Comparison of ENCODE assay signal across 21 cellular contexts in genomic region chrX:107398115-107398514, GRCh38. TPM values are rescaled to one million over a fixed set of nuclear protein-coding genes. Genes with fewer than 3 reads are reported as not detected.
DNase-seq lines count a peak whose midpoint lies in the region; ATAC-seq, FAIRE-seq and TF ChIP-seq lines count a peak whose summit lies in the region.
"Had no signal": no experiment of that assay in that cellular context is flagged by ENCODE, and none has a peak within 500 bp of the region (broad histone marks: within the 10 kb centered on the region; RNA-seq: fewer than 3 reads in every experiment).

No MANE protein-coding gene starts in this region.

- no peak overlapping the region for H3K4ac ChIP-seq in trophoblast cell (ENCODE audit: low read depth, low read length)

- H2AK5ac ChIP-seq in trophoblast cell (ENCODE audit: low read length) = no peak overlapping the region

- no peak overlapping the region for H3K23ac ChIP-seq in trophoblast cell (ENCODE audit: low read length)

- H3K4me2 ChIP-seq in trophoblast cell (ENCODE audit: low read length) = no peak overlapping the region

- H3K9ac ChIP-seq in trophoblast cell (ENCODE audit: low read length) = no peak overlapping the region

- H3K36me3 ChIP-seq in trophoblast cell (ENCODE audit: control insufficient read depth in 1 of 2, insufficient read depth in 2 of 2, low read length in 2 of 2) = no peaks in the 10 kb centered on the region
- H3K36me3 ChIP-seq: prostate gland, SJSA1 had no signal

- no peak overlapping the region for H3K14ac ChIP-seq in trophoblast cell (ENCODE audit: low read length)

- no peak overlapping the region for H4K12ac ChIP-seq in trophoblast cell (ENCODE audit: low read depth, low read length)

- DNase-seq in GM12891 (ENCODE audit: insufficient read length, low spot score) (no peak), RPMI8226 (peak; percentile 67), DMS 273 treated with DMSO at 0.1 percent for 48 hours (lab: John Stamatoyannopoulos, UW) (no peak), trophoblast cell (no peak), NCI-H1694 (lab: John Stamatoyannopoulos, UW) (no peak)
- DNase-seq in effector CD8-positive, alpha-beta T cell (lab: John Stamatoyannopoulos, UW) = no peak
- DNase-seq: activated CD4-positive, alpha-beta T cell treated with anti-CD3 and anti-CD28 coated beads for 48 hours; activated naive CD4-positive, alpha-beta T cell treated with anti-CD3 and anti-CD28 coated beads, Interleukin-2, amount 50 U/mL, for 16 hours; glutamatergic neuron; immature natural killer cell; naive thymus-derived CD4-positive, alpha-beta T cell; NCI-H1105; NCI-H2171 treated with DMSO at 0.1 percent for 48 hours; NK-92 treated with Interleukin-12 subunit alpha and Interleukin-12 subunit beta, amount 100 ng/mL, for 24 hours; stimulated activated CD4-positive, alpha-beta T cell treated with anti-CD3 and anti-CD28 coated beads, Interleukin-12 subunit alpha, Interleukin-12 subunit beta, amount 100 ng/mL, for 4 hours had no signal

- no peaks in the 10 kb centered on the region for H3K4me1 ChIP-seq in trophoblast cell (ENCODE audit: control insufficient read depth in 1 of 2, insufficient read depth in 2 of 2, low read length in 2 of 2)
- H3K4me1 ChIP-seq: prostate gland, SJSA1 had no signal

- H4K8ac ChIP-seq in trophoblast cell (ENCODE audit: low read depth, low read length) = no peak overlapping the region

- FAIRE-seq in GM12891 (lab: Jason Lieb, UNC) = no peak
- FAIRE-seq: urothelium cell line had no signal

- no peaks in the 10 kb centered on the region for H3K79me1 ChIP-seq in trophoblast cell (ENCODE audit: low read length)

- no peak overlapping the region for H2BK5ac ChIP-seq in trophoblast cell (ENCODE audit: low read depth, low read length, poor library complexity)

- no peak overlapping the region for H3K27ac ChIP-seq in trophoblast cell (ENCODE audit: low read depth, low read length)
- H3K27ac ChIP-seq: prostate gland, SJSA1 had no signal

- H2BK12ac ChIP-seq in trophoblast cell (ENCODE audit: low read length) = no peak overlapping the region

- TF ChIP-seq POLR2A in GM12891 (IDR thresholded peaks at IDR 0.05; ENCODE audit: low read depth, low read length) = no peak

- H2BK120ac ChIP-seq in trophoblast cell (ENCODE audit: insufficient read depth, low read length, poor library complexity) = no peak overlapping the region

- peak; percentile 79 for ATAC-seq in GM19324 (IDR thresholded peaks at IDR 0.05; ENCODE audit: low FRiP score, unreplicated experiment)
- peak; percentile 73 for ATAC-seq in HG02884 (IDR thresholded peaks at IDR 0.05; ENCODE audit: unreplicated experiment)
- ATAC-seq: naive thymus-derived CD4-positive, alpha-beta T cell had no signal

- no peaks in the 10 kb centered on the region for H3K9me3 ChIP-seq in trophoblast cell (ENCODE audit: insufficient read depth, low read depth, low read length)
- H3K9me3 ChIP-seq: prostate gland, SJSA1 had no signal

- no peaks in the 10 kb centered on the region for H3K79me2 ChIP-seq in trophoblast cell (ENCODE audit: control insufficient read depth, insufficient read depth, low read length, poor library complexity)

- no peak overlapping the region for H4K91ac ChIP-seq in trophoblast cell (ENCODE audit: low read depth, low read length)

- H3K27me3 ChIP-seq in trophoblast cell (ENCODE audit: insufficient read depth, low read length) = no peaks in the 10 kb centered on the region
- H3K27me3 ChIP-seq: SJSA1 had no signal

- no peak overlapping the region for H3K18ac ChIP-seq in trophoblast cell (ENCODE audit: low read length)

- no peak overlapping the region for H2AFZ ChIP-seq in trophoblast cell (ENCODE audit: insufficient read depth, low read length, poor library complexity)

- H3K4me3 ChIP-seq in trophoblast cell (ENCODE audit: low read depth, low read length) = no peak overlapping the region
- H3K4me3 ChIP-seq: lung, prostate gland, SJSA1 had no signal

TF ChIP-seq in GM12891, 5 proteins besides CTCF, POLR2A, EP300 and RAD21:
- TF ChIP-seq SPI1 (IDR thresholded peaks at IDR 0.05; ENCODE audit: low read depth, low read length) = peak; percentile 94
- TF ChIP-seq PAX5 (IDR thresholded peaks at IDR 0.05; ENCODE audit: insufficient read depth, low read length, severe bottlenecking) = no peak

RNA-seq across cellular contexts. Expression of gene FRMPD3, which starts 51.3 kb away (rescaled TPM):
- not detected for polyA plus RNA-seq in GM12891 (2012; ENCODE audit: low read depth, missing spikeins)
- polyA plus RNA-seq in trophoblast cell (2013) = 0.04 and 0.07 TPM in 2 replicates
- polyA plus RNA-seq: naive thymus-derived CD4-positive, alpha-beta T cell had no signal
